17 cellular contexts compared by ENCODE assay signal in genomic region chr12:34298971-34299801, GRCh38.
A peak's percentile ranks its signal among the peaks of the same experiment; 100 is the strongest.
DNase-seq lines count a peak whose midpoint lies in the region; ATAC-seq, FAIRE-seq and TF ChIP-seq lines count a peak whose summit lies in the region.
"Had no signal": no experiment of that assay in that cellular context is flagged by ENCODE, and none has a peak within 500 bp of the region (broad histone marks: within the 10 kb centered on the region; RNA-seq: fewer than 3 reads in every experiment).

No MANE protein-coding gene starts in this region.

- no peak for FAIRE-seq in GM12891 (lab: Jason Lieb, UNC)

- H3K9me3 ChIP-seq in left ventricle myocardium inferior (replicated peaks), result peaks cover 20% of the 10 kb centered on the region
- H3K9me3 ChIP-seq in psoas muscle, result no peaks in the 10 kb centered on the region

- DNase-seq in Right ventricle myocardium superior, result peak; percentile 17
- DNase-seq in left ventricle myocardium inferior, result no peak
- DNase-seq in left ventricle myocardium superior, result peak; percentile 12
- DNase-seq in psoas muscle, result peak; percentile 4 to 9
- DNase-seq in SKM-1 treated with dmso at 0.1 percent for 144 hours (lab: John Stamatoyannopoulos, UW; ENCODE audit: unreplicated experiment), result no peak
- no peak for DNase-seq in GM12891 (ENCODE audit: insufficient read length, low spot score)
- no peak for DNase-seq in KG1 (lab: John Stamatoyannopoulos, UW)
- DNase-seq: CD4-positive, CD25-positive, alpha-beta regulatory T cell; EL; GF-D8; MM.1S; NCI-H1048; NCI-H1417 treated with DMSO at 0.1 percent for 48 hours; NCI-H187; NCI-H446; NCI-H526; Peyer's patch had no signal

- TF ChIP-seq CTCF in left ventricle myocardium inferior (IDR thresholded peaks at IDR 0.05; ENCODE audit: borderline replicate concordance), result no peak
- TF ChIP-seq CTCF in psoas muscle (IDR thresholded peaks at IDR 0.05), result no peak

- H3K4me3 ChIP-seq in left ventricle myocardium inferior, result no peak overlapping the region
- H3K4me3 ChIP-seq in psoas muscle, result no peak overlapping the region
- H3K4me3 ChIP-seq: Peyer's patch had no signal

- H3K36me3 ChIP-seq in left ventricle myocardium inferior, result no peaks in the 10 kb centered on the region
- no peaks in the 10 kb centered on the region for H3K36me3 ChIP-seq in psoas muscle (ENCODE audit: insufficient read depth in 1 of 2, low read depth in 1 of 2)
- H3K36me3 ChIP-seq: Peyer's patch had no signal

- intact Hi-C loops in Right ventricle myocardium superior (cut with DNase I) (no loop called here), left ventricle myocardium inferior (cut with micrococcal nuclease) (no loop called here), left ventricle myocardium superior (cut with micrococcal nuclease) (no loop called here), psoas muscle (cut with DNase I) (no loop called here)

- no peaks in the 10 kb centered on the region for H3K4me1 ChIP-seq in left ventricle myocardium inferior
- H3K4me1 ChIP-seq in psoas muscle, result no peaks in the 10 kb centered on the region
- H3K4me1 ChIP-seq: Peyer's patch had no signal

- H3K27ac ChIP-seq in left ventricle myocardium inferior (replicated peaks) (no peak overlapping the region), psoas muscle (no peak overlapping the region)
- H3K27ac ChIP-seq: Peyer's patch had no signal

- ATAC-seq in Right ventricle myocardium superior (ENCODE audit: poor library complexity) (no peak), left ventricle myocardium superior (no peak), psoas muscle (no peak)

- TF ChIP-seq POLR2A in GM12891 (IDR thresholded peaks at IDR 0.05; ENCODE audit: low read depth, low read length), result no peak

- H3K27me3 ChIP-seq in left ventricle myocardium inferior (ENCODE audit: low read depth) (peaks cover 47% of the 10 kb centered on the region), psoas muscle (ENCODE audit: insufficient read depth in 3 of 3, low read length in 2 of 3) (peaks cover 0 to 2% (median 0%) of the 10 kb centered on the region in 3 donors)
- H3K27me3 ChIP-seq: Peyer's patch had no signal

- 74 to 79% (median 76%) methylated on average over 35 of the region's 35 CpGs for WGBS in psoas muscle, 3 donors

TF ChIP-seq in GM12891, 5 proteins besides CTCF, POLR2A, EP300 and RAD21:
- no peak for TF ChIP-seq SPI1 (IDR thresholded peaks at IDR 0.05; ENCODE audit: low read depth, low read length)

Comparison
In these comparisons a context has a peak if more than half of its experiments do, and no peak if none do; other contexts are left out.
1. DNase-seq: peak in Right ventricle myocardium superior (single experiment), left ventricle myocardium superior (single experiment) and psoas muscle (2 of 2); none in left ventricle myocardium inferior (single experiment), SKM-1 treated with dmso at 0.1 percent for 144 hours (single experiment), GM12891 (single experiment) and KG1 (single experiment).